In the genomic region with DNA sequence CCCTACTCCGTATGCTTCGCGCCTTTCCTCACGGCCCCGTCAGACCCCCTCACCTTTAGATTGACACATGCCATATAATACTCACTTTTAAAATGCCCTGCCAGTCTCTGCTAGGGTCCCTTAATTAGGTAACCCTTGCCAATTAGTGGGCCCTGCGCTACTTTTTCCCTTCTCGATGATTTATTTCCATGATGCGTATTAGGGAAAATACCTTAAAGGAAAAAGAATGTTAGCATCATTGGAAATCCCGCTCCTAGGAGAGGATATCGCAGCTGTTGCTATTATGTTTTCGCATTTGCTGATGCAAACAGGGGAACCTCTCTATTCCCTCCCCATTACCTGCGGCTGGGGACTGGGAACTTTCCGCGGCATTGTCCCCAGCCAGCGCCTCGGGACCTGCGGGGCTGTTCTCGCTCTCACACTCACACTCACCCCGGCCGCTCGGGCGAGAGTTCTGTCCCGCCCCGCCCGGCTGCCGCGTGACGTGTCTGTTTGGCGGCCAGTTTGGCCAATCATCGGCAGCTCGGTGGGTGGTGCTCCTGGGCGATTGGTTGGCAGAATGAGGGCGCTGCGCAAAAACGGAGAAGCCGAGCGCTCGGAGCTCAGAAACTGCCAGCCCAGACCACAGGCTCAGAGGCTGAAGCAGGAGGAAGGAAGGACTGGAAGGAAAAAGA, we compare ENCODE assay signal across 1 cellular context.
A peak's percentile ranks its signal among the peaks of the same experiment; 100 is the strongest.
TF ChIP-seq lines count a peak whose summit lies in the region.

A gene with protein sequence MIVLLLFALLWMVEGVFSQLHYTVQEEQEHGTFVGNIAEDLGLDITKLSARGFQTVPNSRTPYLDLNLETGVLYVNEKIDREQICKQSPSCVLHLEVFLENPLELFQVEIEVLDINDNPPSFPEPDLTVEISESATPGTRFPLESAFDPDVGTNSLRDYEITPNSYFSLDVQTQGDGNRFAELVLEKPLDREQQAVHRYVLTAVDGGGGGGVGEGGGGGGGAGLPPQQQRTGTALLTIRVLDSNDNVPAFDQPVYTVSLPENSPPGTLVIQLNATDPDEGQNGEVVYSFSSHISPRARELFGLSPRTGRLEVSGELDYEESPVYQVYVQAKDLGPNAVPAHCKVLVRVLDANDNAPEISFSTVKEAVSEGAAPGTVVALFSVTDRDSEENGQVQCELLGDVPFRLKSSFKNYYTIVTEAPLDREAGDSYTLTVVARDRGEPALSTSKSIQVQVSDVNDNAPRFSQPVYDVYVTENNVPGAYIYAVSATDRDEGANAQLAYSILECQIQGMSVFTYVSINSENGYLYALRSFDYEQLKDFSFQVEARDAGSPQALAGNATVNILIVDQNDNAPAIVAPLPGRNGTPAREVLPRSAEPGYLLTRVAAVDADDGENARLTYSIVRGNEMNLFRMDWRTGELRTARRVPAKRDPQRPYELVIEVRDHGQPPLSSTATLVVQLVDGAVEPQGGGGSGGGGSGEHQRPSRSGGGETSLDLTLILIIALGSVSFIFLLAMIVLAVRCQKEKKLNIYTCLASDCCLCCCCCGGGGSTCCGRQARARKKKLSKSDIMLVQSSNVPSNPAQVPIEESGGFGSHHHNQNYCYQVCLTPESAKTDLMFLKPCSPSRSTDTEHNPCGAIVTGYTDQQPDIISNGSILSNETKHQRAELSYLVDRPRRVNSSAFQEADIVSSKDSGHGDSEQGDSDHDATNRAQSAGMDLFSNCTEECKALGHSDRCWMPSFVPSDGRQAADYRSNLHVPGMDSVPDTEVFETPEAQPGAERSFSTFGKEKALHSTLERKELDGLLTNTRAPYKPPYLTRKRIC (plus strand): TSS at position 605 of the 674 bp plus-strand sequence. CDS start 847 bp downstream, outside the sequence.

TF ChIP-seq in GM23338, 12 proteins besides CTCF, POLR2A, EP300 and RAD21:
- TF ChIP-seq, protein P1, sequence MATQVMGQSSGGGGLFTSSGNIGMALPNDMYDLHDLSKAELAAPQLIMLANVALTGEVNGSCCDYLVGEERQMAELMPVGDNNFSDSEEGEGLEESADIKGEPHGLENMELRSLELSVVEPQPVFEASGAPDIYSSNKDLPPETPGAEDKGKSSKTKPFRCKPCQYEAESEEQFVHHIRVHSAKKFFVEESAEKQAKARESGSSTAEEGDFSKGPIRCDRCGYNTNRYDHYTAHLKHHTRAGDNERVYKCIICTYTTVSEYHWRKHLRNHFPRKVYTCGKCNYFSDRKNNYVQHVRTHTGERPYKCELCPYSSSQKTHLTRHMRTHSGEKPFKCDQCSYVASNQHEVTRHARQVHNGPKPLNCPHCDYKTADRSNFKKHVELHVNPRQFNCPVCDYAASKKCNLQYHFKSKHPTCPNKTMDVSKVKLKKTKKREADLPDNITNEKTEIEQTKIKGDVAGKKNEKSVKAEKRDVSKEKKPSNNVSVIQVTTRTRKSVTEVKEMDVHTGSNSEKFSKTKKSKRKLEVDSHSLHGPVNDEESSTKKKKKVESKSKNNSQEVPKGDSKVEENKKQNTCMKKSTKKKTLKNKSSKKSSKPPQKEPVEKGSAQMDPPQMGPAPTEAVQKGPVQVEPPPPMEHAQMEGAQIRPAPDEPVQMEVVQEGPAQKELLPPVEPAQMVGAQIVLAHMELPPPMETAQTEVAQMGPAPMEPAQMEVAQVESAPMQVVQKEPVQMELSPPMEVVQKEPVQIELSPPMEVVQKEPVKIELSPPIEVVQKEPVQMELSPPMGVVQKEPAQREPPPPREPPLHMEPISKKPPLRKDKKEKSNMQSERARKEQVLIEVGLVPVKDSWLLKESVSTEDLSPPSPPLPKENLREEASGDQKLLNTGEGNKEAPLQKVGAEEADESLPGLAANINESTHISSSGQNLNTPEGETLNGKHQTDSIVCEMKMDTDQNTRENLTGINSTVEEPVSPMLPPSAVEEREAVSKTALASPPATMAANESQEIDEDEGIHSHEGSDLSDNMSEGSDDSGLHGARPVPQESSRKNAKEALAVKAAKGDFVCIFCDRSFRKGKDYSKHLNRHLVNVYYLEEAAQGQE (IDR thresholded peaks at IDR 0.05; ENCODE audit: unreplicated experiment) = no peak
- TF ChIP-seq POLR2AphosphoS5 (IDR thresholded peaks at IDR 0.05; ENCODE audit: low read depth) (peak; percentile 87), CREB1 (CRISPR knock-in tag; IDR thresholded peaks at IDR 0.05; ENCODE audit: low read depth) (peak; percentile 95), ZNF114 (CRISPR knock-in tag; IDR thresholded peaks at IDR 0.05) (no peak), EZH2 (IDR thresholded peaks at IDR 0.05; ENCODE audit: low read depth, unreplicated experiment) (peak; percentile 54), EZH2phosphoT487 (IDR thresholded peaks at IDR 0.05; ENCODE audit: unreplicated experiment) (no peak)
